Comparison of ENCODE assay signal across 1 cellular context in genomic region chr5:61332369-61332745, GRCh38.
TF ChIP-seq lines count a peak whose summit lies in the region.

No MANE protein-coding gene starts in this region.

TF ChIP-seq in K562, 482 proteins besides CTCF, POLR2A, EP300 and RAD21:
- TF ChIP-seq SMAD4 (CRISPR knock-in tag; conservative IDR thresholded peaks at IDR 0.05) (0 out of 2 replicates have a peak, but pooled peaks have one; percentile 68), FIP1L1 (IDR thresholded peaks at IDR 0.05; ENCODE audit: low read depth, low read length, poor library complexity, severe bottlenecking) (peak; percentile 12), HNRNPLL (IDR thresholded peaks at IDR 0.05; ENCODE audit: low read depth, low read length, poor library complexity, severe bottlenecking) (peak; percentile 42), ZNF407 (IDR thresholded peaks at IDR 0.05; ENCODE audit: low read depth) (no peak), ZNF143 (CRISPR knock-in tag; IDR thresholded peaks at IDR 0.05) (no peak), EP400 (IDR thresholded peaks at IDR 0.05) (no peak), TEAD4 (IDR thresholded peaks at IDR 0.05; ENCODE audit: low read length) (no peak), TEAD4 (CRISPR knock-in tag; IDR thresholded peaks at IDR 0.05; ENCODE audit: borderline replicate concordance) (no peak), RBFOX2 (IDR thresholded peaks at IDR 0.05; ENCODE audit: low read depth, low read length) (peak; percentile 60), ZBTB11 (CRISPR knock-in tag; IDR thresholded peaks at IDR 0.05) (0 out of 6 replicates have a peak, but pooled peaks of 1 of the 3 experiments have one; percentile 28), ZFX (CRISPR knock-in tag; IDR thresholded peaks at IDR 0.05) (0 out of 2 replicates have a peak, but pooled peaks have one; percentile 19), KDM2B (CRISPR knock-in tag; IDR thresholded peaks at IDR 0.05) (0 out of 2 replicates have a peak, but pooled peaks have one; percentile 45), ELF1 (tag; IDR thresholded peaks at IDR 0.05) (no peak), ZNF431 (CRISPR knock-in tag; IDR thresholded peaks at IDR 0.05) (no peak), ZBTB26 (CRISPR knock-in tag; IDR thresholded peaks at IDR 0.05) (no peak), E2F6 (IDR thresholded peaks at IDR 0.05; ENCODE audit: borderline replicate concordance in 1 of 2, extremely low read depth in 1 of 2, insufficient read depth in 1 of 2, insufficient read length in 1 of 2, low read depth in 1 of 2, low read length in 1 of 2, poor library complexity in 1 of 2, severe bottlenecking in 1 of 2) (peak; percentile 37 to 90), RB1 (IDR thresholded peaks at IDR 0.05; ENCODE audit: low read depth) (peak; percentile 12), GABPA (tag; conservative IDR thresholded peaks at IDR 0.05; ENCODE audit: low read depth) (peak; percentile 67), PHF8 (IDR thresholded peaks at IDR 0.05; ENCODE audit: borderline replicate concordance, low read length) (peak; percentile 29; the same call in 1 of the 2 replicates)
